1 cellular context compared by ENCODE assay signal in genomic region chr14:103501921-103502669, GRCh38.
TF ChIP-seq lines count a peak whose summit lies in the region.

No MANE protein-coding gene starts in this region.

TF ChIP-seq in SK-N-SH treated with all-trans-retinoic acid at 6 μM for 48 hours, 23 proteins besides CTCF, POLR2A, EP300 and RAD21 (continued from another document):
- TF ChIP-seq TSHZ2 (CRISPR knock-in tag; IDR thresholded peaks at IDR 0.05) = no peak
TF ChIP-seq in SK-N-SH treated with all-trans-retinoic acid at 6 μM for 48 hours: peak in this region for 0.
